In genomic region chr2:134014196-134014960, GRCh38 we compare ENCODE assay signal across 20 cellular contexts.
DNase-seq lines count a peak whose midpoint lies in the region; TF ChIP-seq lines count a peak whose summit lies in the region.
"Had no signal": no experiment of that assay in that cellular context is flagged by ENCODE, and none has a peak within 500 bp of the region (broad histone marks: within the 10 kb centered on the region; RNA-seq: fewer than 3 reads in every experiment).

No MANE protein-coding gene starts in this region.

- no peaks in the 10 kb centered on the region for H3K27me3 ChIP-seq in BJ (ENCODE audit: control insufficient read depth, insufficient read depth, low read length)
- H3K27me3 ChIP-seq: Peyer's patch, SJSA1 had no signal

- TF ChIP-seq CTCF in BJ (IDR thresholded peaks at IDR 0.05; ENCODE audit: insufficient read depth, low read depth, low read length) (no peak), choroid plexus epithelial cell (conservative IDR thresholded peaks at IDR 0.05; ENCODE audit: low read depth, low read length) (no peak)

- POLR2A ChIA-PET in BJ (lab: Charles Lee): no interaction called here

- CTCF ChIA-PET in BJ (lab: Yijun Ruan, JAX): no interaction called here

- H3K36me3 ChIP-seq in BJ (ENCODE audit: control insufficient read depth, insufficient read depth, low read length): no peaks in the 10 kb centered on the region
- H3K36me3 ChIP-seq: Peyer's patch, SJSA1 had no signal

- H3K4me3 ChIP-seq in BJ (ENCODE audit: low read depth, low read length) (no peak overlapping the region), choroid plexus epithelial cell (ENCODE audit: low read depth, low read length) (no peak overlapping the region)
- H3K4me3 ChIP-seq: A549, GM12878, Peyer's patch, SJSA1 had no signal

- peak; percentile 74 for DNase-seq in BJ (ENCODE audit: low read depth)
- peak; percentile 66 for DNase-seq in HS-27A (ENCODE audit: low read depth)
- DNase-seq in choroid plexus epithelial cell (ENCODE audit: low read depth): peak; percentile 2
- DNase-seq in stromal cell of bone marrow (ENCODE audit: low read depth): peak; percentile 31
- DNase-seq in germinal center (ENCODE audit: low spot score): no peak
- DNase-seq in HuH-7 (ENCODE audit: low spot score): no peak
- no peak for DNase-seq in NCI-H774 (lab: John Stamatoyannopoulos, UW)
- DNase-seq: AML-193, DMS79 treated with DMSO at 0.1 percent for 48 hours, GOT3, NCI-H1417 treated with DMSO at 0.1 percent for 48 hours, NCI-H1930, NCI-H2171, NCI-H446, NCI-H526 treated with DMSO at 0.1 percent for 48 hours, Peyer's patch, SW 1271 had no signal

Comparison
In these comparisons a context has a peak if more than half of its experiments do, and no peak if none do; other contexts are left out.
1. DNase-seq: peak in BJ (single experiment), HS-27A (single experiment), choroid plexus epithelial cell (single experiment) and stromal cell of bone marrow (single experiment); none in germinal center (single experiment), HuH-7 (single experiment) and NCI-H774 (single experiment).